8 cellular contexts compared by ENCODE assay signal in the genomic region with DNA sequence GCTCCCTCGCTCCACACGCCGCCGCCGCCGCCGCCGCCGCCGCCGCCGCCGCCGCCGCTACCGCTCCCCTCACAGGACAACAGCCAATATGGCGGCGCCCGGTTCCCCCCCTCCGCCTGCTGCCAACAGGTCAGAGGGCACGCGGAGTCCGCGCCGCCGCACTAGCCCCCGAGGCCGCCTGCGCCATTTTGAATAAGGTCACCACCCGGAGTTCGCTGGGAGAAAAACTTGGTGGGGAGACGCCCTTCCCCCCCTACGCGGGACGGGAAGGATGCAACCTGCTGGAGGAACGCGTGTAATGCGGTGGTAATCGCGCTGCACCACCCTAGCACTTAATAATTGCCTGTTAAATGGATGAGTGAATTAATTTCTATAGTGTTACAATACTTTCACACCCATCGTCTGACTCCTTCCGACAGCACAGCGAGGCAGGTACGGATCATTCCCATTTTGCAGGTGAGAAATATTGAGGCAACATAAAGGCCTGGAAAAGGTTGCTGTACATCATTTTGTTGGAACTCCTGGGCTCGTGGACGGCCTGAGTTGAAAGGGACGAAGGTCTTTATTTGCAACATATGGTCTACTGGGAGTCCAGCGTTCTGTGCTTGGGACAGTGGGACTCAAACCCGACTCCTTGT. TPM values are rescaled to one million over a fixed set of nuclear protein-coding genes. Genes with fewer than 3 reads are reported as not detected.
DNase-seq lines count a peak whose midpoint lies in the region; ATAC-seq and TF ChIP-seq lines count a peak whose summit lies in the region.

A gene (minus strand): TSS at position 90 of the 638 bp plus-strand sequence. CDS start 105 bp downstream, outside the sequence.

- peak; percentile 23 for TF ChIP-seq CTCF in GM12864 (IDR thresholded peaks at IDR 0.05; ENCODE audit: low read depth, low read length, missing control alignments)
- peak; percentile 12 for TF ChIP-seq CTCF in parathyroid adenoma (IDR thresholded peaks at IDR 0.05)
- TF ChIP-seq CTCF in tibial artery (IDR thresholded peaks at IDR 0.05) = peak in 1 of 2 experiments; percentile 31

- peak within 1 kb of the TSS; percentile 94 for H3K4me2 ChIP-seq in parathyroid adenoma (ENCODE audit: low read length)

- ATAC-seq in HG02610 (IDR thresholded peaks at IDR 0.05; ENCODE audit: unreplicated experiment) (peak; percentile 93), Right ventricle myocardium superior (ENCODE audit: poor library complexity) (peak; percentile 97)

- DNase-seq in GM12864 (ENCODE audit: low read depth) (peak; percentile 70), NCI-H1105 (lab: John Stamatoyannopoulos, UW) (peak; percentile 84), SW 1271 (lab: John Stamatoyannopoulos, UW) (peak; percentile 90 to 91), Right ventricle myocardium superior (peak; percentile 97), tibial artery (peak; percentile 91 to 95)
- peak; percentile 88 for DNase-seq in activated naive CD8-positive, alpha-beta T cell treated with anti-CD3 and anti-CD28 coated beads, Interleukin-2, amount 50 U/mL, for 16 hours (ENCODE audit: low read depth, low spot score)

- H3K27me3 ChIP-seq in parathyroid adenoma (ENCODE audit: control insufficient read depth, insufficient read depth, low read length) (no peaks in the 10 kb centered on the region), tibial artery (no peaks in the 10 kb centered on the region)

- H3K4me3 ChIP-seq in GM12864 (ENCODE audit: low read depth, low read length) = peak within 1 kb of the TSS; percentile 90
- peak within 1 kb of the TSS; percentile 67 for H3K4me3 ChIP-seq in parathyroid adenoma (ENCODE audit: low read depth, low read length)
- H3K4me3 ChIP-seq in tibial artery = peak within 1 kb of the TSS; percentile 98 to 100

- H3K4me1 ChIP-seq in parathyroid adenoma (peaks cover 16% of the 10 kb centered on the region), tibial artery (peaks cover 0 to 36% (median 18%) of the 10 kb centered on the region in 4 donors)

- peaks cover 35% of the 10 kb centered on the region for H3K79me2 ChIP-seq in parathyroid adenoma

- H2AFZ ChIP-seq in parathyroid adenoma = peak within 1 kb of the TSS; percentile 82

- H3K36me3 ChIP-seq in parathyroid adenoma (ENCODE audit: control insufficient read depth, insufficient read depth, low read length) (no peaks in the 10 kb centered on the region), tibial artery (peaks cover 0 to 6% (median 0%) of the 10 kb centered on the region in 3 donors)

- no peaks in the 10 kb centered on the region for H3K9me3 ChIP-seq in parathyroid adenoma (ENCODE audit: control insufficient read depth, low read length)
- H3K9me3 ChIP-seq in tibial artery = no peaks in the 10 kb centered on the region

- H3K9ac ChIP-seq in parathyroid adenoma = no peak within 1 kb of the TSS

- intact Hi-C loops in Right ventricle myocardium superior (cut with DNase I) = no loop called here
- intact Hi-C loops in tibial artery (cut with DNase I; ENCODE audit: low total_unique reads) = loop anchor here (5.0 kb wide), 1 partner anchor 48 kb away; a partner anchor contains a TSS

- H3K27ac ChIP-seq in parathyroid adenoma (peak within 1 kb of the TSS; percentile 45), tibial artery (peak within 1 kb of the TSS; percentile 92 to 95)

RNA-seq across cellular contexts. Expression of the gene that starts here (rescaled TPM):
- 23.2 TPM for total RNA-seq in Right ventricle myocardium superior

Comparison
In these comparisons a context has a peak if more than half of its experiments do, and no peak if none do; other contexts are left out.
1. Peak in every context shown above with its lines: DNase-seq, ATAC-seq, H3K4me3 ChIP-seq and H3K27ac ChIP-seq.